24 cellular contexts compared by ENCODE assay signal in genomic region chr20:46936415-46937139, GRCh38. TPM values are rescaled to one million over a fixed set of nuclear protein-coding genes. Genes with fewer than 3 reads are reported as not detected.
DNase-seq lines count a peak whose midpoint lies in the region; ATAC-seq and TF ChIP-seq lines count a peak whose summit lies in the region.
"Had no signal": no experiment of that assay in that cellular context is flagged by ENCODE, and none has a peak within 500 bp of the region (broad histone marks: within the 10 kb centered on the region; RNA-seq: fewer than 3 reads in every experiment).

No MANE protein-coding gene starts in this region.

- no peak overlapping the region for H2AK9ac ChIP-seq in IMR-90 (replicated peaks; ENCODE audit: low read depth, low read length, poor library complexity)

- no CpG with 5 or more reads among the region's 18 CpGs for WGBS in IMR-90 (ENCODE audit: extremely low coverage in 2 of 2, insufficient read length in 1 of 2), 2 experiments

- H4K8ac ChIP-seq in IMR-90 (ENCODE audit: low read depth in 2 of 2, low read length in 2 of 2): no peak overlapping the region

- POLR2A ChIA-PET in AG04450 (lab: Yijun Ruan, JAX): no interaction called here
- POLR2A ChIA-PET in IMR-90 (lab: Charles Lee; ENCODE audit: unreplicated experiment): no interaction called here
- POLR2A ChIA-PET in activated CD4-positive, alpha-beta T cell treated with anti-CD3 and anti-CD28 coated beads for 36 hours (lab: Charles Lee): no interaction called here

- no peaks in the 10 kb centered on the region; a peak in 1 of 4 replicates for H3K79me1 ChIP-seq in IMR-90 (ENCODE audit: low read depth in 1 of 2, low read length in 2 of 2)

- H3K36me3 Mint-ChIP-seq in nephron progenitor cell (ENCODE audit: low read depth) (no peaks in the 10 kb centered on the region), progenitor cell of endocrine pancreas (ENCODE audit: insufficient read depth) (no peaks in the 10 kb centered on the region)
- H3K36me3 Mint-ChIP-seq in activated CD4-positive, alpha-beta T cell treated with anti-CD3 and anti-CD28 coated beads for 36 hours (ENCODE audit: low read depth): no peaks in the 10 kb centered on the region
- H3K36me3 Mint-ChIP-seq: CD4-positive, alpha-beta memory T cell had no signal

- H3K56ac ChIP-seq in IMR-90 (ENCODE audit: extremely low read depth, insufficient read depth, low read length): no peak overlapping the region

- H3K27me3 Mint-ChIP-seq in nephron progenitor cell (ENCODE audit: low read depth, poor library complexity) (peaks cover 7% of the 10 kb centered on the region), progenitor cell of endocrine pancreas (peaks cover 8% of the 10 kb centered on the region)
- H3K27me3 Mint-ChIP-seq in activated CD4-positive, alpha-beta T cell treated with anti-CD3 and anti-CD28 coated beads for 36 hours: peaks cover 10% of the 10 kb centered on the region

- H3K9me3 ChIP-seq in AG04450 (ENCODE audit: control insufficient read depth, insufficient read depth, low read length) (no peaks in the 10 kb centered on the region), IMR-90 (ENCODE audit: control insufficient read depth, insufficient read depth, low read length) (no peaks in the 10 kb centered on the region)
- no peaks in the 10 kb centered on the region for H3K9me3 ChIP-seq in effector memory CD4-positive, alpha-beta T cell (ENCODE audit: control insufficient read depth, low read length)

- TF ChIP-seq POLR2A in IMR-90 (IDR thresholded peaks at IDR 0.05; ENCODE audit: low read depth, low read length): no peak

- no peak overlapping the region for H2BK20ac ChIP-seq in IMR-90 (ENCODE audit: low read depth, low read length)

- H3K4me2 ChIP-seq in IMR-90 (ENCODE audit: low read depth, low read length): peak overlapping the region; percentile 52; the same call in 1 of the 2 replicates
- H3K4me2 ChIP-seq: PC-9 had no signal

- DNase-seq in AG04450 (ENCODE audit: low read depth, low spot score) (no peak), IMR-90 (no peak), fibroblast of villous mesenchyme (ENCODE audit: low read depth) (peak; percentile 18), nephron progenitor cell (peak; percentile 26), progenitor cell of endocrine pancreas (ENCODE audit: low spot score, unreplicated experiment) (no peak)
- DNase-seq in activated CD4-positive, alpha-beta T cell treated with anti-CD3 and anti-CD28 coated beads for 36 hours: no peak
- DNase-seq in effector memory CD4-positive, alpha-beta T cell: no peak
- DNase-seq: CD4-positive, alpha-beta memory T cell; COR-L47; DMS53; HCEC 1CT; NCI-H1092; NCI-H1417 treated with DMSO at 0.1 percent for 48 hours; NCI-H1694 treated with DMSO at 0.1 percent for 48 hours; NCI-H2081; NCI-H345; NCI-H510A treated with DMSO at 0.1 percent for 48 hours; NCI-H774; PC-9; Right ventricle myocardium superior had no signal

- dilution Hi-C loops in IMR-90 (cut with HindIII; ENCODE audit: low sequenced_read_pairs, unreplicated experiment): no loop called here

- CTCF ChIA-PET in AG04450 (lab: Charles Lee): interaction anchor here (1.2 kb wide), 1 partner anchor 87 kb away, joined by 5 read pairs; no protein-coding TSS in a partner anchor
- CTCF ChIA-PET in IMR-90 (lab: Yijun Ruan, JAX): no interaction called here
- CTCF ChIA-PET in activated CD4-positive, alpha-beta T cell treated with anti-CD3 and anti-CD28 coated beads for 36 hours (lab: Charles Lee): no interaction called here

- TF ChIP-seq RAD21 in IMR-90 (IDR thresholded peaks at IDR 0.05; ENCODE audit: low read length): no peak

- no peak overlapping the region for H2BK15ac ChIP-seq in IMR-90 (ENCODE audit: low read depth, low read length)

- no peak overlapping the region for H3K14ac ChIP-seq in IMR-90 (replicated peaks; ENCODE audit: low read depth, low read length)

- no peaks in the 10 kb centered on the region for H3K36me3 ChIP-seq in IMR-90 (ENCODE audit: control insufficient read depth, insufficient read depth, low read length)
- no peaks in the 10 kb centered on the region for H3K36me3 ChIP-seq in effector memory CD4-positive, alpha-beta T cell (ENCODE audit: control insufficient read depth, insufficient read depth, low read length)

- ATAC-seq in IMR-90 (ENCODE audit: low read depth) (peak; percentile 32; the same call in 1 of the 2 replicates), GM19023 (IDR thresholded peaks at IDR 0.05; ENCODE audit: unreplicated experiment) (no peak)
- no peak for ATAC-seq in activated CD4-positive, alpha-beta T cell treated with anti-CD3 and anti-CD28 coated beads for 36 hours

- no peak overlapping the region for H2AK5ac ChIP-seq in IMR-90 (ENCODE audit: low read depth, low read length)

- peaks cover 8% of the 10 kb centered on the region for H3K4me1 ChIP-seq in IMR-90 (ENCODE audit: control insufficient read depth, insufficient read depth, low read length)
- H3K4me1 ChIP-seq in effector memory CD4-positive, alpha-beta T cell (ENCODE audit: control insufficient read depth, insufficient read depth, low read length, poor library complexity, severe bottlenecking): no peaks in the 10 kb centered on the region

- peak overlapping the region; percentile 59 for H2AFZ ChIP-seq in IMR-90 (replicated peaks; ENCODE audit: low read length, poor library complexity)
- H2AFZ ChIP-seq: PC-9 had no signal

- H3K27ac Mint-ChIP-seq in nephron progenitor cell (peak overlapping the region; percentile 77), progenitor cell of endocrine pancreas (no peak overlapping the region)
- H3K27ac Mint-ChIP-seq in activated CD4-positive, alpha-beta T cell treated with anti-CD3 and anti-CD28 coated beads for 36 hours: no peak overlapping the region
- H3K27ac Mint-ChIP-seq: CD4-positive, alpha-beta memory T cell had no signal

- no peak overlapping the region for H4K5ac ChIP-seq in IMR-90 (ENCODE audit: low read depth, low read length)

- intact Hi-C loops in IMR-90 (cut with micrococcal nuclease): no loop called here
- intact Hi-C loops in activated CD4-positive, alpha-beta T cell treated with anti-CD3 and anti-CD28 coated beads for 36 hours (cut with DNase I, micrococcal nuclease): no loop called here

- no peak overlapping the region for H2BK5ac ChIP-seq in IMR-90 (ENCODE audit: low read depth, low read length, poor library complexity, severe bottlenecking)

- peak overlapping the region; percentile 39 for H3K27ac ChIP-seq in AG04450 (ENCODE audit: low read depth, low read length)
- H3K27ac ChIP-seq in IMR-90 (ENCODE audit: insufficient read depth, low read length): peak overlapping the region; percentile 50; the same call in 1 of the 2 replicates
- no peak overlapping the region for H3K27ac ChIP-seq in effector memory CD4-positive, alpha-beta T cell (ENCODE audit: insufficient read depth, low read length, poor library complexity, severe bottlenecking)
- H3K27ac ChIP-seq: PC-9 had no signal

- no TSS peak for BruUV-seq in IMR-90 (replicated peaks; lab: Mats Ljungman, UMichigan)

- no peak overlapping the region; the same call in 1 of the 2 replicates for H3K9ac ChIP-seq in IMR-90 (ENCODE audit: low read depth, low read length)

- H3K4me3 Mint-ChIP-seq in nephron progenitor cell: no peak overlapping the region
- H3K4me3 Mint-ChIP-seq in activated CD4-positive, alpha-beta T cell treated with anti-CD3 and anti-CD28 coated beads for 36 hours: no peak overlapping the region
- H3K4me3 Mint-ChIP-seq in progenitor cell of endocrine pancreas (ENCODE audit: low read depth): no peak overlapping the region
- H3K4me3 Mint-ChIP-seq: CD4-positive, alpha-beta memory T cell had no signal

- no peak overlapping the region for H4K91ac ChIP-seq in IMR-90 (ENCODE audit: insufficient read depth, low read depth, low read length)

- in situ Hi-C loops in IMR-90 (cut with MboI; ENCODE audit: low sequenced_read_pairs): no loop called here

- H3K9me3 Mint-ChIP-seq in nephron progenitor cell (no peaks in the 10 kb centered on the region), progenitor cell of endocrine pancreas (ENCODE audit: low read depth) (no peaks in the 10 kb centered on the region)
- no peaks in the 10 kb centered on the region for H3K9me3 Mint-ChIP-seq in activated CD4-positive, alpha-beta T cell treated with anti-CD3 and anti-CD28 coated beads for 36 hours (ENCODE audit: low read depth)
- H3K9me3 Mint-ChIP-seq: CD4-positive, alpha-beta memory T cell had no signal

- 0 out of 2 replicates have a peak, but pooled peaks cover 4% of the 10 kb centered on the region for H3K9me1 ChIP-seq in IMR-90 (ENCODE audit: insufficient read depth, low read length)

- H3K4ac ChIP-seq in IMR-90 (ENCODE audit: low read depth, low read length): no peak overlapping the region

- H3K4me3 ChIP-seq in AG04450 (ENCODE audit: low read depth, low read length): no peak overlapping the region
- no peak overlapping the region for H3K4me3 ChIP-seq in IMR-90 (ENCODE audit: insufficient read depth, low read depth, low read length)
- no peak overlapping the region for H3K4me3 ChIP-seq in fibroblast of villous mesenchyme (ENCODE audit: low read depth, low read length)
- no peak overlapping the region for H3K4me3 ChIP-seq in effector memory CD4-positive, alpha-beta T cell (ENCODE audit: insufficient read depth, low read depth, low read length, poor library complexity, severe bottlenecking)
- H3K4me3 ChIP-seq: PC-9 had no signal

- H3K27me3 ChIP-seq in AG04450 (ENCODE audit: control insufficient read depth, insufficient read depth, low read length): no peaks in the 10 kb centered on the region
- H3K27me3 ChIP-seq in IMR-90 (ENCODE audit: control insufficient read depth, insufficient read depth, low read length): no peaks in the 10 kb centered on the region
- H3K27me3 ChIP-seq in effector memory CD4-positive, alpha-beta T cell (replicated peaks; ENCODE audit: control insufficient read depth, insufficient read depth, low read length, poor library complexity, severe bottlenecking): no peaks in the 10 kb centered on the region

- H2BK120ac ChIP-seq in IMR-90 (ENCODE audit: low read depth, low read length): no peak overlapping the region

- no peak overlapping the region for H3K23ac ChIP-seq in IMR-90 (ENCODE audit: low read depth, low read length)

- no peak overlapping the region for H3K18ac ChIP-seq in IMR-90 (ENCODE audit: low read depth, low read length)

- no peak for TF ChIP-seq CTCF in AG04450 (IDR thresholded peaks at IDR 0.05; ENCODE audit: low read depth, low read length)
- no peak for TF ChIP-seq CTCF in IMR-90 (conservative IDR thresholded peaks at IDR 0.05; ENCODE audit: low read depth, low read length)
- TF ChIP-seq CTCF in fibroblast of villous mesenchyme (IDR thresholded peaks at IDR 0.05; ENCODE audit: insufficient read depth, low read depth, low read length): no peak
- TF ChIP-seq CTCF in nephron progenitor cell (IDR thresholded peaks at IDR 0.05): no peak
- TF ChIP-seq CTCF in progenitor cell of endocrine pancreas (IDR thresholded peaks at IDR 0.05; ENCODE audit: unreplicated experiment): no peak

- H3K4me1 Mint-ChIP-seq in nephron progenitor cell (peaks cover 37% of the 10 kb centered on the region), progenitor cell of endocrine pancreas (ENCODE audit: low read depth) (no peaks in the 10 kb centered on the region)
- no peaks in the 10 kb centered on the region for H3K4me1 Mint-ChIP-seq in activated CD4-positive, alpha-beta T cell treated with anti-CD3 and anti-CD28 coated beads for 36 hours
- H3K4me1 Mint-ChIP-seq: CD4-positive, alpha-beta memory T cell had no signal

- no peaks in the 10 kb centered on the region for H4K20me1 ChIP-seq in IMR-90 (ENCODE audit: insufficient read depth, low read length)

RNA-seq across cellular contexts. Expression of gene EYA2, which starts 41.9 kb away (rescaled TPM):
- polyA plus RNA-seq in AG04450 (2011; rRNA removed) (4.0 and 5.1 TPM in 2 replicates), IMR-90 (2012; rRNA removed) (5.0 and 5.4 TPM in 2 replicates)
- polyA minus RNA-seq in AG04450 (2011; rRNA and poly(A)+ RNA removed): 7.8 and 8.3 TPM in 2 replicates
- total RNA-seq in IMR-90 (2012; rRNA removed) (2.3 and 2.5 TPM in 2 replicates), fibroblast of villous mesenchyme (not detected in 2 replicates), progenitor cell of endocrine pancreas (0.53 and 0.73 TPM in 2 replicates)
- polyA plus RNA-seq in IMR-90 (2012; cell fraction: cytosol; rRNA removed): 1.8 and 4.5 TPM in 2 replicates
- polyA plus RNA-seq in IMR-90 (2012; cell fraction: nucleus; rRNA removed; ENCODE audit: low replicate concordance): 3.6 and 4.4 TPM in 2 replicates
- not detected for total RNA-seq in activated CD4-positive, alpha-beta T cell treated with anti-CD3 and anti-CD28 coated beads for 36 hours
- total RNA-seq: CD4-positive, alpha-beta memory T cell; G401; PC-9; RPMI7951; SK-MEL-5 had no signal
- polyA plus RNA-seq: CD4-positive, alpha-beta memory T cell had no signal

Comparison
In these comparisons a context has a peak if more than half of its experiments do, and no peak if none do; other contexts are left out.
1. DNase-seq: peak in fibroblast of villous mesenchyme (single experiment) and nephron progenitor cell (single experiment); none in AG04450 (single experiment), IMR-90 (single experiment), activated CD4-positive, alpha-beta T cell treated with anti-CD3 and anti-CD28 coated beads for 36 hours (single experiment), progenitor cell of endocrine pancreas (single experiment) and effector memory CD4-positive, alpha-beta T cell (0 of 3).